ENCODE assay signal across 16 cellular contexts in genomic region chr12:110592078-110592477, GRCh38. TPM values are rescaled to one million over a fixed set of nuclear protein-coding genes. Genes with fewer than 3 reads are reported as not detected.
A peak's percentile ranks its signal among the peaks of the same experiment; 100 is the strongest.
DNase-seq lines count a peak whose midpoint lies in the region; ATAC-seq and TF ChIP-seq lines count a peak whose summit lies in the region.
"Had no signal": no experiment of that assay in that cellular context is flagged by ENCODE, and none has a peak within 500 bp of the region (broad histone marks: within the 10 kb centered on the region; RNA-seq: fewer than 3 reads in every experiment).

No MANE protein-coding gene starts in this region.

- no peaks in the 10 kb centered on the region for H3K9me3 Mint-ChIP-seq in activated CD4-positive, alpha-beta memory T cell treated with anti-CD3 and anti-CD28 coated beads for 36 hours
- no peaks in the 10 kb centered on the region for H3K9me3 Mint-ChIP-seq in activated CD4-positive, alpha-beta memory T cell treated with anti-CD3 and anti-CD28 coated beads, Interleukin-2, amount 10 ng/mL, durations not matched to agents 7 days and 5 days
- no peaks in the 10 kb centered on the region for H3K9me3 Mint-ChIP-seq in activated T-helper 1 cell treated with anti-CD3 and anti-CD28 coated beads, Interleukin-12 subunit alpha, Interleukin-12 subunit beta, Interleukin-2, Interleukin-4 antibody, amounts not matched to agents 30 ng/mL and 10 ng/mL and 1 ng/mL, durations not matched to agents 14 hours and 24 hours and 36 hours
- H3K9me3 Mint-ChIP-seq in stimulated activated memory B cell treated with anti-CD40 and anti-IgM and Interleukin-4, amounts not matched to agents 10 μg/mL and 1 μg/mL and 100 μg/mL, for 72 hours, result no peaks in the 10 kb centered on the region
- H3K9me3 Mint-ChIP-seq: CD8-positive, alpha-beta memory T cell had no signal

- CTCF ChIA-PET in activated CD4-positive, alpha-beta memory T cell treated with anti-CD3 and anti-CD28 coated beads for 36 hours (lab: Charles Lee), result interaction anchor here (0.6 to 4.8 kb wide), 4 partner anchors 10 to 142 kb away, joined by 3 to 35 read pairs (median 4); partner anchors contain the start of gene ARPC3
- CTCF ChIA-PET in activated CD4-positive, alpha-beta memory T cell treated with anti-CD3 and anti-CD28 coated beads, Interleukin-2, amount 10 ng/mL, durations not matched to agents 7 days and 5 days (lab: Charles Lee), result interaction anchor here (1.8 to 4.9 kb wide), 2 partner anchors 9 to 12 kb away, joined by 8 to 39 read pairs; no protein-coding TSS in a partner anchor

- intact Hi-C loops in activated CD4-positive, alpha-beta memory T cell treated with anti-CD3 and anti-CD28 coated beads for 36 hours (cut with micrococcal nuclease), result no loop called here
- intact Hi-C loops in activated T-helper 1 cell treated with anti-CD3 and anti-CD28 coated beads, Interleukin-12 subunit alpha, Interleukin-12 subunit beta, Interleukin-2, Interleukin-4 antibody, amounts not matched to agents 30 ng/mL and 10 ng/mL and 1 ng/mL, durations not matched to agents 14 hours and 24 hours and 36 hours (cut with micrococcal nuclease), result no loop called here
- intact Hi-C loops in lower lobe of right lung (cut with DNase I) (no loop called here), sigmoid colon (cut with DNase I) (no loop called here)

- no peak for TF ChIP-seq POLR2A in sigmoid colon (IDR thresholded peaks at IDR 0.05)

- H3K4me1 Mint-ChIP-seq in activated CD4-positive, alpha-beta memory T cell treated with anti-CD3 and anti-CD28 coated beads for 36 hours (ENCODE audit: low read depth), result peaks cover 23% of the 10 kb centered on the region
- H3K4me1 Mint-ChIP-seq in activated CD4-positive, alpha-beta memory T cell treated with anti-CD3 and anti-CD28 coated beads, Interleukin-2, amount 10 ng/mL, durations not matched to agents 7 days and 5 days, result peaks cover 25% of the 10 kb centered on the region
- H3K4me1 Mint-ChIP-seq in activated T-helper 1 cell treated with anti-CD3 and anti-CD28 coated beads, Interleukin-12 subunit alpha, Interleukin-12 subunit beta, Interleukin-2, Interleukin-4 antibody, amounts not matched to agents 30 ng/mL and 10 ng/mL and 1 ng/mL, durations not matched to agents 14 hours and 24 hours and 36 hours (ENCODE audit: low read depth), result peaks cover 22% of the 10 kb centered on the region
- H3K4me1 Mint-ChIP-seq in stimulated activated memory B cell treated with anti-CD40 and anti-IgM and Interleukin-4, amounts not matched to agents 10 μg/mL and 1 μg/mL and 100 μg/mL, for 72 hours, result peaks cover 23% of the 10 kb centered on the region

- no peaks in the 10 kb centered on the region for H3K36me3 Mint-ChIP-seq in activated CD4-positive, alpha-beta memory T cell treated with anti-CD3 and anti-CD28 coated beads for 36 hours
- H3K36me3 Mint-ChIP-seq in activated CD4-positive, alpha-beta memory T cell treated with anti-CD3 and anti-CD28 coated beads, Interleukin-2, amount 10 ng/mL, durations not matched to agents 7 days and 5 days (ENCODE audit: low read depth), result no peaks in the 10 kb centered on the region
- no peaks in the 10 kb centered on the region for H3K36me3 Mint-ChIP-seq in activated T-helper 1 cell treated with anti-CD3 and anti-CD28 coated beads, Interleukin-12 subunit alpha, Interleukin-12 subunit beta, Interleukin-2, Interleukin-4 antibody, amounts not matched to agents 30 ng/mL and 10 ng/mL and 1 ng/mL, durations not matched to agents 14 hours and 24 hours and 36 hours (ENCODE audit: low read depth)
- H3K36me3 Mint-ChIP-seq in stimulated activated memory B cell treated with anti-CD40 and anti-IgM and Interleukin-4, amounts not matched to agents 10 μg/mL and 1 μg/mL and 100 μg/mL, for 72 hours, result no peaks in the 10 kb centered on the region
- H3K36me3 Mint-ChIP-seq: CD8-positive, alpha-beta memory T cell had no signal

- peak; percentile 4 for DNase-seq in activated CD4-positive, alpha-beta memory T cell treated with anti-CD3 and anti-CD28 coated beads for 36 hours
- DNase-seq in activated CD4-positive, alpha-beta memory T cell treated with anti-CD3 and anti-CD28 coated beads, Interleukin-2, amount 10 ng/mL, durations not matched to agents 7 days and 5 days, result no peak
- no peak for DNase-seq in activated T-helper 1 cell treated with anti-CD3 and anti-CD28 coated beads, Interleukin-12 subunit alpha, Interleukin-12 subunit beta, Interleukin-2, Interleukin-4 antibody, amounts not matched to agents 30 ng/mL and 10 ng/mL and 1 ng/mL, durations not matched to agents 14 hours and 24 hours and 36 hours (ENCODE audit: low spot score)
- DNase-seq in lower lobe of right lung, result no peak
- no peak for DNase-seq in NCI-H82 treated with DMSO at 0.1 percent for 48 hours (lab: John Stamatoyannopoulos, UW; ENCODE audit: unreplicated experiment)
- no peak for DNase-seq in sigmoid colon
- DNase-seq in SK-N-DZ (ENCODE audit: low spot score), result no peak
- DNase-seq: activated CD8-positive, alpha-beta memory T cell treated with anti-CD3 and anti-CD28 coated beads, Interleukin-2, amount 50 U/mL, for 4 hours; CD8-positive, alpha-beta memory T cell; cerebellar nuclear complex; foreskin fibroblast; mesendoderm; PC-3 had no signal

- WGBS in sigmoid colon, 2 donors, result 40 to 70% methylated on average over 5 of the region's 5 CpGs

- H3K9me3 ChIP-seq in lower lobe of right lung (no peaks in the 10 kb centered on the region), sigmoid colon (no peaks in the 10 kb centered on the region)
- H3K9me3 ChIP-seq: A549, suprapubic skin had no signal

- no peaks in the 10 kb centered on the region for H3K27me3 Mint-ChIP-seq in activated CD4-positive, alpha-beta memory T cell treated with anti-CD3 and anti-CD28 coated beads for 36 hours
- H3K27me3 Mint-ChIP-seq in activated CD4-positive, alpha-beta memory T cell treated with anti-CD3 and anti-CD28 coated beads, Interleukin-2, amount 10 ng/mL, durations not matched to agents 7 days and 5 days, result no peaks in the 10 kb centered on the region
- no peaks in the 10 kb centered on the region for H3K27me3 Mint-ChIP-seq in activated T-helper 1 cell treated with anti-CD3 and anti-CD28 coated beads, Interleukin-12 subunit alpha, Interleukin-12 subunit beta, Interleukin-2, Interleukin-4 antibody, amounts not matched to agents 30 ng/mL and 10 ng/mL and 1 ng/mL, durations not matched to agents 14 hours and 24 hours and 36 hours (ENCODE audit: insufficient read depth)
- H3K27me3 Mint-ChIP-seq in stimulated activated memory B cell treated with anti-CD40 and anti-IgM and Interleukin-4, amounts not matched to agents 10 μg/mL and 1 μg/mL and 100 μg/mL, for 72 hours, result no peaks in the 10 kb centered on the region

- no peak overlapping the region for H3K4me3 ChIP-seq in lower lobe of right lung
- H3K4me3 ChIP-seq in sigmoid colon, result no peak overlapping the region
- H3K4me3 ChIP-seq: A549, suprapubic skin had no signal

- POLR2A ChIA-PET in activated CD4-positive, alpha-beta memory T cell treated with anti-CD3 and anti-CD28 coated beads for 36 hours (lab: Charles Lee), result interaction anchor here (2.7 to 2.9 kb wide), 2 partner anchors 13 to 123 kb away, joined by 11 to 26 read pairs; partner anchors contain the start of genes FAM216A and GPN3
- POLR2A ChIA-PET in activated CD4-positive, alpha-beta memory T cell treated with anti-CD3 and anti-CD28 coated beads, Interleukin-2, amount 10 ng/mL, durations not matched to agents 7 days and 5 days (lab: Charles Lee), result interaction anchor here (1.5 to 5.3 kb wide), 5 partner anchors 12 to 30 kb away, joined by 3 to 38 read pairs (median 4); no protein-coding TSS in a partner anchor

- H3K4me1 ChIP-seq in lower lobe of right lung, result peaks cover 24% of the 10 kb centered on the region
- H3K4me1 ChIP-seq in sigmoid colon, result peaks cover 0 to 9% (median 3%) of the 10 kb centered on the region in 4 donors
- H3K4me1 ChIP-seq: A549 had no signal

- no peak for TF ChIP-seq EP300 in sigmoid colon (IDR thresholded peaks at IDR 0.05)

- peak overlapping the region; percentile 93 for H3K27ac Mint-ChIP-seq in activated CD4-positive, alpha-beta memory T cell treated with anti-CD3 and anti-CD28 coated beads for 36 hours
- H3K27ac Mint-ChIP-seq in activated CD4-positive, alpha-beta memory T cell treated with anti-CD3 and anti-CD28 coated beads, Interleukin-2, amount 10 ng/mL, durations not matched to agents 7 days and 5 days, result no peak overlapping the region
- peak overlapping the region; percentile 87 for H3K27ac Mint-ChIP-seq in activated T-helper 1 cell treated with anti-CD3 and anti-CD28 coated beads, Interleukin-12 subunit alpha, Interleukin-12 subunit beta, Interleukin-2, Interleukin-4 antibody, amounts not matched to agents 30 ng/mL and 10 ng/mL and 1 ng/mL, durations not matched to agents 14 hours and 24 hours and 36 hours
- peak overlapping the region; percentile 84 for H3K27ac Mint-ChIP-seq in stimulated activated memory B cell treated with anti-CD40 and anti-IgM and Interleukin-4, amounts not matched to agents 10 μg/mL and 1 μg/mL and 100 μg/mL, for 72 hours

- ATAC-seq in lower lobe of right lung, result no peak
- no peak for ATAC-seq in stimulated activated memory B cell treated with anti-CD40 and anti-IgM and Interleukin-4, amounts not matched to agents 10 μg/mL and 1 μg/mL and 100 μg/mL, for 72 hours
- ATAC-seq: A549, PC-3 had no signal

- H3K27me3 ChIP-seq in lower lobe of right lung (ENCODE audit: low read depth), result no peaks in the 10 kb centered on the region
- no peaks in the 10 kb centered on the region for H3K27me3 ChIP-seq in sigmoid colon
- H3K27me3 ChIP-seq: suprapubic skin had no signal

- H3K4me3 Mint-ChIP-seq in activated CD4-positive, alpha-beta memory T cell treated with anti-CD3 and anti-CD28 coated beads for 36 hours, result no peak overlapping the region
- H3K4me3 Mint-ChIP-seq in activated CD4-positive, alpha-beta memory T cell treated with anti-CD3 and anti-CD28 coated beads, Interleukin-2, amount 10 ng/mL, durations not matched to agents 7 days and 5 days, result no peak overlapping the region
- no peak overlapping the region for H3K4me3 Mint-ChIP-seq in activated T-helper 1 cell treated with anti-CD3 and anti-CD28 coated beads, Interleukin-12 subunit alpha, Interleukin-12 subunit beta, Interleukin-2, Interleukin-4 antibody, amounts not matched to agents 30 ng/mL and 10 ng/mL and 1 ng/mL, durations not matched to agents 14 hours and 24 hours and 36 hours
- no peak overlapping the region for H3K4me3 Mint-ChIP-seq in stimulated activated memory B cell treated with anti-CD40 and anti-IgM and Interleukin-4, amounts not matched to agents 10 μg/mL and 1 μg/mL and 100 μg/mL, for 72 hours
- H3K4me3 Mint-ChIP-seq: CD8-positive, alpha-beta memory T cell had no signal

- H3K36me3 ChIP-seq in lower lobe of right lung, result no peaks in the 10 kb centered on the region
- H3K36me3 ChIP-seq in sigmoid colon, result no peaks in the 10 kb centered on the region
- H3K36me3 ChIP-seq: suprapubic skin had no signal

- TF ChIP-seq CTCF in lower lobe of right lung (IDR thresholded peaks at IDR 0.05), result no peak
- no peak for TF ChIP-seq CTCF in sigmoid colon (IDR thresholded peaks at IDR 0.05)

- H3K27ac ChIP-seq in lower lobe of right lung, result peak overlapping the region; percentile 86
- H3K27ac ChIP-seq in sigmoid colon, result peak overlapping the region in 1 of 4 donors; percentile 46
- H3K27ac ChIP-seq: A549 had no signal

RNA-seq across cellular contexts. Expression of gene PPTC7, which starts 9.0 kb away (rescaled TPM):
- 10 to 100 TPM; 36.9 to 37.0 TPM for total RNA-seq in activated CD4-positive, alpha-beta memory T cell treated with anti-CD3 and anti-CD28 coated beads for 36 hours
- total RNA-seq in activated CD4-positive, alpha-beta memory T cell treated with anti-CD3 and anti-CD28 coated beads, Interleukin-2, amount 10 ng/mL, durations not matched to agents 7 days and 5 days, result 10 to 100 TPM; 31.5 to 31.8 TPM
- 57.9 and 59.1 TPM in 2 replicates for total RNA-seq in activated T-helper 1 cell treated with anti-CD3 and anti-CD28 coated beads, Interleukin-12 subunit alpha, Interleukin-12 subunit beta, Interleukin-2, Interleukin-4 antibody, amounts not matched to agents 30 ng/mL and 10 ng/mL and 1 ng/mL, durations not matched to agents 14 hours and 24 hours and 36 hours
- total RNA-seq in lower lobe of right lung, result 23.6 TPM
- total RNA-seq in sigmoid colon, result 10 to 100 TPM; 19.4 to 30.3 (median 22.5) TPM
- 10 to 100 TPM; 16.1 to 24.5 (median 18.6) TPM for polyA plus RNA-seq in sigmoid colon
- 4.0 and 4.5 TPM in 2 replicates for polyA plus RNA-seq in SK-N-DZ (2014; cell fraction: cytosol; rRNA removed)
- polyA plus RNA-seq in SK-N-DZ (2014; cell fraction: nucleus; rRNA removed), result 3.6 and 8.1 TPM in 2 replicates

RNA-seq across cellular contexts. Expression of gene TCTN1, which starts 21.9 kb away (rescaled TPM):
- total RNA-seq in activated CD4-positive, alpha-beta memory T cell treated with anti-CD3 and anti-CD28 coated beads for 36 hours, result 1 to 10 TPM; 6.4 to 7.6 TPM
- 1 to 10 TPM; 2.6 to 3.4 TPM for total RNA-seq in activated CD4-positive, alpha-beta memory T cell treated with anti-CD3 and anti-CD28 coated beads, Interleukin-2, amount 10 ng/mL, durations not matched to agents 7 days and 5 days
- 7.6 and 8.8 TPM in 2 replicates for total RNA-seq in activated T-helper 1 cell treated with anti-CD3 and anti-CD28 coated beads, Interleukin-12 subunit alpha, Interleukin-12 subunit beta, Interleukin-2, Interleukin-4 antibody, amounts not matched to agents 30 ng/mL and 10 ng/mL and 1 ng/mL, durations not matched to agents 14 hours and 24 hours and 36 hours
- total RNA-seq in lower lobe of right lung (40.1 TPM), sigmoid colon (10 to 100 TPM; 34.6 to 38.6 (median 35.6) TPM)
- polyA plus RNA-seq in sigmoid colon, result 1 to 10 TPM in 2 of 3 donors, under 1 TPM in 1; 0.92 to 8.7 (median 6.6) TPM
- polyA plus RNA-seq in SK-N-DZ (2014; cell fraction: cytosol; rRNA removed), result 39.6 and 51.3 TPM in 2 replicates
- 83.2 and 117 TPM in 2 replicates for polyA plus RNA-seq in SK-N-DZ (2014; cell fraction: nucleus; rRNA removed)
